Comparison of ENCODE assay signal across 28 cellular contexts in the genomic region with DNA sequence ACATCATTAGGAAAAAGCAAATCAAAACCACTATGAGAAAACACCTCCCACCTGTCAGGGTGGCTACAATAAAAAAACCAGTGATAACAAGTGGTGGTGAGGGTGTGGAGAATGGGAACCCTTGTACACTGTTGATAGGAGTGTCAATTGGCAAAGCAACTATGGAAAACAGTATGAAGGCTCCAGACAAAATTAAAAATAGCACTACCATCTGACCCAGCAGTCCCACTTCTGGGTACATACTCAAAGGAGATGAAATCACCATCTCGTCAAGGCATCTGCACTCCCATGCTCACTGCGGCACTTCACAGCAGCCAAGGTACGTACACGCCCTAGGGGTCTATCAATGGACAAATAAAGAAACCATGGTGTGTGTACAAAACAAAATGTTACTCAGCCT.
"Had no signal": no experiment of that assay in that cellular context is flagged by ENCODE, and none has a peak within 500 bp of the region (broad histone marks: within the 10 kb centered on the region; RNA-seq: fewer than 3 reads in every experiment).

No MANE protein-coding gene starts in this region.

- H3K9ac ChIP-seq: neural progenitor cell had no signal

- H3K4me3 ChIP-seq: colonic mucosa, gastroesophageal sphincter, left lung, lower lobe of right lung, neural progenitor cell, smooth muscle cell, suprapubic skin, transverse colon, upper lobe of right lung, vagina had no signal

- ATAC-seq: esophagus mucosa; gastroesophageal sphincter; left cardiac atrium; left lung; lower lobe of right lung; sciatic nerve; stimulated activated naive CD8-positive, alpha-beta T cell treated with anti-CD3 and anti-CD28 coated beads, Interleukin-15, amount 100 ng/mL, for 72 hours; upper lobe of right lung had no signal

- H2AFZ ChIP-seq: neural progenitor cell had no signal

- H3K36me3 ChIP-seq: colonic mucosa, gastroesophageal sphincter, left lung, lower lobe of right lung, neural progenitor cell, suprapubic skin, transverse colon, upper lobe of right lung, vagina had no signal

- H3K27me3 ChIP-seq: colonic mucosa, neural progenitor cell, suprapubic skin, transverse colon, upper lobe of right lung, vagina had no signal

- FAIRE-seq: kidney had no signal

- H3K4me1 ChIP-seq: colonic mucosa, gastroesophageal sphincter, suprapubic skin, transverse colon, vagina had no signal

- DNase-seq: central memory CD4-positive, alpha-beta T cell; colonic mucosa; effector CD8-positive, alpha-beta T cell; endodermal cell; foreskin fibroblast; hypothalamus; kidney; left cardiac atrium; left lung; lower lobe of right lung; nucleus accumbens; retina; stimulated activated CD4-positive, alpha-beta T cell treated with anti-CD3 and anti-CD28 coated beads, Interleukin-12 subunit alpha, Interleukin-12 subunit beta, amount 100 ng/mL, for 4 hours; stimulated activated CD4-positive, alpha-beta T cell treated with anti-CD3 and anti-CD28 coated beads, Interleukin-1b, Interleukin-23, amount 100 ng/mL, for 48 hours; stimulated activated CD4-positive, alpha-beta T cell treated with anti-CD3 and anti-CD28 coated beads, Interleukin-4, amount 100 ng/mL, for 1 hour; stimulated activated CD8-positive, alpha-beta memory T cell treated with anti-CD3 and anti-CD28 coated beads, Interleukin-4, amount 100 ng/mL, for 48 hours; stimulated activated naive CD4-positive, alpha-beta T cell; stimulated activated naive CD8-positive, alpha-beta T cell treated with anti-CD3 and anti-CD28 coated beads, Interleukin-15, amount 100 ng/mL, for 72 hours; transverse colon; upper lobe of right lung had no signal

- H3K4me2 ChIP-seq: neural progenitor cell, smooth muscle cell had no signal

- H3K27ac ChIP-seq: colonic mucosa, epithelial cell of prostate, gastroesophageal sphincter, left lung, lower lobe of right lung, neural progenitor cell, suprapubic skin, transverse colon, upper lobe of right lung, vagina had no signal

- H3K9me3 ChIP-seq: colonic mucosa, gastroesophageal sphincter, left lung, lower lobe of right lung, suprapubic skin, transverse colon, upper lobe of right lung, vagina had no signal
